ENCODE assay signal across 9 cellular contexts in genomic region chr17:32275060-32276042, GRCh38. TPM values are rescaled to one million over a fixed set of nuclear protein-coding genes. Genes with fewer than 3 reads are reported as not detected.
DNase-seq lines count a peak whose midpoint lies in the region; ATAC-seq, FAIRE-seq and TF ChIP-seq lines count a peak whose summit lies in the region.
"Had no signal": no experiment of that assay in that cellular context is flagged by ENCODE, and none has a peak within 500 bp of the region (broad histone marks: within the 10 kb centered on the region; RNA-seq: fewer than 3 reads in every experiment).

No MANE protein-coding gene starts in this region.

- H3K4me2 ChIP-seq in H1 (ENCODE audit: insufficient read depth in 1 of 2, low read depth in 2 of 2, low read length in 2 of 2): peak overlapping the region; percentile 1 to 44; a peak in 2 of 4 replicates

- TF ChIP-seq EP300 in H1 (IDR thresholded peaks at IDR 0.05; ENCODE audit: borderline replicate concordance in 1 of 2, low read depth in 2 of 2, low read length in 2 of 2): no peak

- no peak for TF ChIP-seq POLR2A in H1 (IDR thresholded peaks at IDR 0.05; ENCODE audit: control extremely low read depth in 1 of 2, low read depth in 2 of 2, low read length in 2 of 2)

- no peaks in the 10 kb centered on the region for H3K9me3 ChIP-seq in H1 (ENCODE audit: insufficient read depth in 2 of 2, low read depth in 1 of 2, low read length in 1 of 2)
- H3K9me3 ChIP-seq: upper lobe of left lung had no signal

- H3K79me1 ChIP-seq in H1 (ENCODE audit: low read depth, low read length): peaks cover 3% of the 10 kb centered on the region

- H2BK120ac ChIP-seq in H1 (replicated peaks; ENCODE audit: low read depth, low read length): no peak overlapping the region

- H4K20me1 ChIP-seq in H1 (replicated peaks in 1 of 2; ENCODE audit: control insufficient read depth in 1 of 2, insufficient read depth in 2 of 2, low read length in 2 of 2): peaks cover 3% of the 10 kb centered on the region in 2 experiments

- H2AK5ac ChIP-seq in H1 (ENCODE audit: low read depth, low read length): peak overlapping the region; percentile 95; the same call in 1 of the 2 replicates

- peaks cover 14 to 42% (median 31%) of the 10 kb centered on the region in 4 experiments for H3K4me1 ChIP-seq in H1 (replicated peaks in 1 of 4; ENCODE audit: control insufficient read depth in 3 of 4, insufficient read depth in 4 of 4, low read length in 3 of 4)
- H3K4me1 ChIP-seq: upper lobe of left lung had no signal

- TF ChIP-seq CTCF in H1 (IDR thresholded peaks at IDR 0.05; ENCODE audit: control extremely low read depth in 1 of 3, insufficient read depth in 1 of 3, low read depth in 1 of 3, low read length in 3 of 3): no peak

- 0 out of 2 replicates have a peak overlapping the region, but pooled peaks have one; percentile 34 for H2BK20ac ChIP-seq in H1 (ENCODE audit: low read length)

- no peak for TF ChIP-seq RAD21 in H1 (IDR thresholded peaks at IDR 0.05 in 1 of 2, conservative IDR thresholded peaks at IDR 0.05 in 1 of 2; ENCODE audit: low read depth in 2 of 2, low read length in 2 of 2)

- no peak for FAIRE-seq in H1 (lab: Jason Lieb, UNC)
- no peak for FAIRE-seq in GM19239 (lab: Jason Lieb, UNC)

- H3K79me2 ChIP-seq in H1 (ENCODE audit: control insufficient read depth in 1 of 2, insufficient read depth in 2 of 2, low read length in 2 of 2): peaks cover 0 to 8% of the 10 kb centered on the region in 2 experiments; a peak in 1 of 4 replicates

- H4K5ac ChIP-seq in H1 (ENCODE audit: insufficient read length, low read depth, low read length): no peak overlapping the region

- intact Hi-C loops in posterior cingulate gyrus (cut with DNase I): no loop called here

- WGBS in H1 (ENCODE audit: extremely low coverage in 1 of 2, insufficient coverage in 1 of 2, insufficient read length in 1 of 2, insufficient replicate concordance in 2 of 2, low coverage in 1 of 2, low lambda C conversion rate in 2 of 2, missing lambda C conversion rate in 1 of 2), 2 experiments: 46% methylated on average over 16 of the region's 19 CpGs; no CpG with 5 or more reads in 1 of the 2 experiments

- H4K8ac ChIP-seq in H1 (ENCODE audit: extremely low read depth, insufficient read depth, low read length): peak overlapping the region; percentile 71

- DNase-seq in GOT3 (lab: John Stamatoyannopoulos, UW) (peak; percentile 62), NCI-H226 (peak; percentile 70), H1 (ENCODE audit: low read depth in 1 of 2, low spot score in 2 of 2) (peak in 1 of 2 experiments; percentile 70), posterior cingulate gyrus (peak in 6 of 10 donors; percentile 45 to 90 (median 71)), GM19239 (ENCODE audit: insufficient read length, low spot score) (no peak), NK-92 (lab: John Stamatoyannopoulos, UW; ENCODE audit: unreplicated experiment) (no peak)
- DNase-seq: naive B cell had no signal

- 0 out of 2 replicates have a peak overlapping the region, but pooled peaks have one; percentile 95 for H2BK12ac ChIP-seq in H1 (ENCODE audit: low read depth, low read length)

- POLR2A ChIA-PET in H1 (lab: Charles Lee; ENCODE audit: partially characterized antibody): interaction anchor here (0.7 to 2.2 kb wide), 3 partner anchors 9 to 15 kb away, joined by 3 to 13 read pairs (median 5); partner anchors contain the start of gene RHBDL3

- no peak overlapping the region for H3K14ac ChIP-seq in H1 (ENCODE audit: insufficient read length)

- no peak overlapping the region for H3K56ac ChIP-seq in H1 (replicated peaks; ENCODE audit: insufficient read length, low read depth, low read length)

- no peak overlapping the region for H4K91ac ChIP-seq in H1 (replicated peaks; ENCODE audit: insufficient read length, low read length)

- H3K23ac ChIP-seq in H1 (ENCODE audit: insufficient read length): no peak overlapping the region

- CTCF ChIA-PET in H1 (lab: Charles Lee; ENCODE audit: partially characterized antibody): interaction anchor here (1.0 to 4.3 kb wide), 9 partner anchors 10 to 187 kb away, joined by 3 to 15 read pairs (median 4); no protein-coding TSS in a partner anchor

- no peak overlapping the region for H2BK15ac ChIP-seq in H1 (ENCODE audit: low read length)

- no peak overlapping the region for H3K4me3 ChIP-seq in H1 (ENCODE audit: extremely low read depth in 1 of 4, insufficient read depth in 2 of 4, low read depth in 3 of 4, low read length in 4 of 4)
- H3K4me3 ChIP-seq: upper lobe of left lung had no signal

- H3K27ac ChIP-seq in H1 (ENCODE audit: low read depth, low read length): no peak overlapping the region
- H3K27ac ChIP-seq: upper lobe of left lung had no signal

- peaks cover 3% of the 10 kb centered on the region; the same call in 1 of the 2 replicates for H3K23me2 ChIP-seq in H1 (ENCODE audit: low read depth, low read length)

- H2AFZ ChIP-seq in H1 (ENCODE audit: low read length): no peak overlapping the region

- peak overlapping the region; percentile 55; the same call in 1 of the 2 replicates for H2BK5ac ChIP-seq in H1 (ENCODE audit: low read depth, low read length)

- no peaks in the 10 kb centered on the region for H3K36me3 ChIP-seq in H1 (ENCODE audit: control insufficient read depth in 2 of 4, insufficient read depth in 4 of 4, low read length in 3 of 4)
- H3K36me3 ChIP-seq: upper lobe of left lung had no signal

- H3K18ac ChIP-seq in H1 (ENCODE audit: extremely low read depth, low read length): peak overlapping the region; percentile 57

- H3K4ac ChIP-seq in H1 (replicated peaks; ENCODE audit: insufficient read length, low read depth, low read length): no peak overlapping the region

- H3K9ac ChIP-seq in H1 (replicated peaks in 1 of 4; ENCODE audit: extremely low read depth in 1 of 4, low read depth in 3 of 4, low read length in 3 of 4): no peak overlapping the region

- peaks cover 0 to 2% (median 0%) of the 10 kb centered on the region in 4 experiments; a peak in 3 of 7 replicates for H3K27me3 ChIP-seq in H1 (replicated peaks in 1 of 4; ENCODE audit: control insufficient read depth in 3 of 4, extremely low read depth in 1 of 4, insufficient read depth in 3 of 4, low read length in 3 of 4)
- H3K27me3 ChIP-seq: upper lobe of left lung had no signal

- ATAC-seq in GM19463 (IDR thresholded peaks at IDR 0.05; ENCODE audit: unreplicated experiment): no peak

TF ChIP-seq in H1, 55 proteins besides CTCF, POLR2A, EP300 and RAD21:
- TF ChIP-seq JUND (IDR thresholded peaks at IDR 0.05; ENCODE audit: low read length) (peak; percentile 68; the same call in 1 of the 2 replicates), NRF1 (IDR thresholded peaks at IDR 0.05; ENCODE audit: low read depth, low read length) (no peak), SIN3A (conservative IDR thresholded peaks at IDR 0.05 in 1 of 2, IDR thresholded peaks at IDR 0.05 in 1 of 2; ENCODE audit: low read depth in 1 of 2, low read length in 2 of 2) (0 out of 4 replicates have a peak, but pooled peaks of 1 of the 2 experiments have one; percentile 34), SRF (IDR thresholded peaks at IDR 0.05; ENCODE audit: low read depth, low read length) (no peak), MAX (IDR thresholded peaks at IDR 0.05) (peak; percentile 42; the same call in 1 of the 2 replicates), MAFK (IDR thresholded peaks at IDR 0.05; ENCODE audit: low read depth, low read length) (peak; percentile 87; the same call in 1 of the 2 replicates), BACH1 (IDR thresholded peaks at IDR 0.05; ENCODE audit: low read length) (peak; percentile 98)

RNA-seq across cellular contexts. Expression of gene RHBDL3, which starts 9.7 kb away (rescaled TPM):
- 11.8 and 12.2 TPM in 2 replicates for total RNA-seq in H1 (2021; fragmentation: NEBNext Ultra II Directional; extraction: Animal tissue kit (Norgen Biotek cat#: 25700))
- 9.6 and 15.9 TPM in 2 replicates for polyA plus RNA-seq in H1 (2011; rRNA removed)
- polyA plus RNA-seq in H1 (2011; cell fraction: cytosol; rRNA removed): 12.9 TPM
- 19.8 TPM for polyA plus RNA-seq in H1 (2011; cell fraction: nucleus; rRNA removed)
- 10.2 to 14.8 TPM (median 13.4 TPM) in 4 replicates for polyA plus RNA-seq in H1 (2012, experiment 1 of 2)
- polyA plus RNA-seq in H1 (2012, experiment 2 of 2): 8.6 TPM
- 2.7 TPM for polyA plus RNA-seq in H1 (2013, experiment 1 of 2)
- 2.7 TPM for polyA plus RNA-seq in H1 (2013, experiment 2 of 2)
- 15.4 and 19.0 TPM in 2 replicates for polyA minus RNA-seq in H1 (2011; rRNA and poly(A)+ RNA removed)
- 8.8 TPM for polyA minus RNA-seq in H1 (2011; cell fraction: cytosol; rRNA and poly(A)+ RNA removed)
- 12.4 TPM for polyA minus RNA-seq in H1 (2011; cell fraction: nucleus; rRNA and poly(A)+ RNA removed)

Comparison
In these comparisons a context has a peak if more than half of its experiments do, and no peak if none do; other contexts are left out.
1. DNase-seq: peak in GOT3 (single experiment), NCI-H226 (single experiment) and posterior cingulate gyrus (6 of 10); none in GM19239 (single experiment) and NK-92 (single experiment).